ENCODE assay signal across 10 cellular contexts in the genomic region with DNA sequence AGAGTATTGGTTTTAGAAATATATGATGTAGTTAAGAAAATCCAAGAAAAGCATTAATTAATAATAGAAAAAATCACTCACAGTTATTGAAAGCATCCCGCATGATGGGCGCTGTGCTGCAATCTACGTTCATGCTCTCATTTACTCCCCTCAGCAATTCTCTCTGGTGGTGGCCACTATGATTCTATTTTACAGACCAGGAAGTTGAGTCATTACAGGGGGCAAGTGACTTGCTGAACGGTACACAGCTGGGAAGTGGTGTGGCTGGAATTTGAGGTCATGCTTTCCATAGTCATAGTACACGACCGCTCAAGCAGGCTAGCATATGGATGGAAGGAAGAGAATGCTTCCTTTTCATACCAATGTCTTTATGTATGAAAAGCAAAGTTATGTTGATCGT.
DNase-seq lines count a peak whose midpoint lies in the region; ATAC-seq lines count a peak whose summit lies in the region.
"Had no signal": no experiment of that assay in that cellular context is flagged by ENCODE, and none has a peak within 500 bp of the region (broad histone marks: within the 10 kb centered on the region; RNA-seq: fewer than 3 reads in every experiment).

No MANE protein-coding gene starts in this region.

- DNase-seq in AG20443 (ENCODE audit: low spot score) = peak; percentile 16
- peak; percentile 79 for DNase-seq in RKO (ENCODE audit: low spot score)
- peak; percentile 47 for DNase-seq in dedifferentiated amniotic fluid mesenchymal stem cell (ENCODE audit: extremely low spot score)
- peak; percentile 63 for DNase-seq in myocyte (ENCODE audit: low read depth)
- DNase-seq in ureter (ENCODE audit: low spot score) = no peak
- no peak for DNase-seq in NCI-H69 (lab: John Stamatoyannopoulos, UW)
- DNase-seq in activated CD4-positive, CD25-positive, alpha-beta regulatory T cell (lab: John Stamatoyannopoulos, UW) = no peak
- DNase-seq: lower lobe of right lung, ovary had no signal

- ATAC-seq in HG03565 (IDR thresholded peaks at IDR 0.05; ENCODE audit: unreplicated experiment) = no peak
- ATAC-seq: lower lobe of right lung had no signal

Comparison
In these comparisons a context has a peak if more than half of its experiments do, and no peak if none do; other contexts are left out.
1. DNase-seq: peak in AG20443 (single experiment), RKO (single experiment), dedifferentiated amniotic fluid mesenchymal stem cell (single experiment) and myocyte (single experiment); none in ureter (single experiment), NCI-H69 (single experiment) and activated CD4-positive, CD25-positive, alpha-beta regulatory T cell (0 of 4).